Comparison of ENCODE assay signal across 1 cellular context in genomic region chr1:115647507-115647906, GRCh38.
TF ChIP-seq lines count a peak whose summit lies in the region.

No MANE protein-coding gene starts in this region.

TF ChIP-seq in K562, 482 proteins besides CTCF, POLR2A, EP300 and RAD21 (continued from another document):
- TF ChIP-seq, protein P1, sequence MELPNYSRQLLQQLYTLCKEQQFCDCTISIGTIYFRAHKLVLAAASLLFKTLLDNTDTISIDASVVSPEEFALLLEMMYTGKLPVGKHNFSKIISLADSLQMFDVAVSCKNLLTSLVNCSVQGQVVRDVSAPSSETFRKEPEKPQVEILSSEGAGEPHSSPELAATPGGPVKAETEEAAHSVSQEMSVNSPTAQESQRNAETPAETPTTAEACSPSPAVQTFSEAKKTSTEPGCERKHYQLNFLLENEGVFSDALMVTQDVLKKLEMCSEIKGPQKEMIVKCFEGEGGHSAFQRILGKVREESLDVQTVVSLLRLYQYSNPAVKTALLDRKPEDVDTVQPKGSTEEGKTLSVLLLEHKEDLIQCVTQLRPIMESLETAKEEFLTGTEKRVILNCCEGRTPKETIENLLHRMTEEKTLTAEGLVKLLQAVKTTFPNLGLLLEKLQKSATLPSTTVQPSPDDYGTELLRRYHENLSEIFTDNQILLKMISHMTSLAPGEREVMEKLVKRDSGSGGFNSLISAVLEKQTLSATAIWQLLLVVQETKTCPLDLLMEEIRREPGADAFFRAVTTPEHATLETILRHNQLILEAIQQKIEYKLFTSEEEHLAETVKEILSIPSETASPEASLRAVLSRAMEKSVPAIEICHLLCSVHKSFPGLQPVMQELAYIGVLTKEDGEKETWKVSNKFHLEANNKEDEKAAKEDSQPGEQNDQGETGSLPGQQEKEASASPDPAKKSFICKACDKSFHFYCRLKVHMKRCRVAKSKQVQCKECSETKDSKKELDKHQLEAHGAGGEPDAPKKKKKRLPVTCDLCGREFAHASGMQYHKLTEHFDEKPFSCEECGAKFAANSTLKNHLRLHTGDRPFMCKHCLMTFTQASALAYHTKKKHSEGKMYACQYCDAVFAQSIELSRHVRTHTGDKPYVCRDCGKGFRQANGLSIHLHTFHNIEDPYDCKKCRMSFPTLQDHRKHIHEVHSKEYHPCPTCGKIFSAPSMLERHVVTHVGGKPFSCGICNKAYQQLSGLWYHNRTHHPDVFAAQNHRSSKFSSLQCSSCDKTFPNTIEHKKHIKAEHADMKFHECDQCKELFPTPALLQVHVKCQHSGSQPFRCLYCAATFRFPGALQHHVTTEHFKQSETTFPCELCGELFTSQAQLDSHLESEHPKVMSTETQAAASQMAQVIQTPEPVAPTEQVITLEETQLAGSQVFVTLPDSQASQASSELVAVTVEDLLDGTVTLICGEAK (IDR thresholded peaks at IDR 0.05): no peak
- TF ChIP-seq, protein P1 (CRISPR knock-in tag; IDR thresholded peaks at IDR 0.05): no peak
- TF ChIP-seq BCOR (IDR thresholded peaks at IDR 0.05): peak; percentile 84
- no peak for TF ChIP-seq ZNF766 (CRISPR knock-in tag; conservative IDR thresholded peaks at IDR 0.05)
- TF ChIP-seq TCF7L2 (IDR thresholded peaks at IDR 0.05; ENCODE audit: low read depth, low read length): no peak
- TF ChIP-seq, protein P2, sequence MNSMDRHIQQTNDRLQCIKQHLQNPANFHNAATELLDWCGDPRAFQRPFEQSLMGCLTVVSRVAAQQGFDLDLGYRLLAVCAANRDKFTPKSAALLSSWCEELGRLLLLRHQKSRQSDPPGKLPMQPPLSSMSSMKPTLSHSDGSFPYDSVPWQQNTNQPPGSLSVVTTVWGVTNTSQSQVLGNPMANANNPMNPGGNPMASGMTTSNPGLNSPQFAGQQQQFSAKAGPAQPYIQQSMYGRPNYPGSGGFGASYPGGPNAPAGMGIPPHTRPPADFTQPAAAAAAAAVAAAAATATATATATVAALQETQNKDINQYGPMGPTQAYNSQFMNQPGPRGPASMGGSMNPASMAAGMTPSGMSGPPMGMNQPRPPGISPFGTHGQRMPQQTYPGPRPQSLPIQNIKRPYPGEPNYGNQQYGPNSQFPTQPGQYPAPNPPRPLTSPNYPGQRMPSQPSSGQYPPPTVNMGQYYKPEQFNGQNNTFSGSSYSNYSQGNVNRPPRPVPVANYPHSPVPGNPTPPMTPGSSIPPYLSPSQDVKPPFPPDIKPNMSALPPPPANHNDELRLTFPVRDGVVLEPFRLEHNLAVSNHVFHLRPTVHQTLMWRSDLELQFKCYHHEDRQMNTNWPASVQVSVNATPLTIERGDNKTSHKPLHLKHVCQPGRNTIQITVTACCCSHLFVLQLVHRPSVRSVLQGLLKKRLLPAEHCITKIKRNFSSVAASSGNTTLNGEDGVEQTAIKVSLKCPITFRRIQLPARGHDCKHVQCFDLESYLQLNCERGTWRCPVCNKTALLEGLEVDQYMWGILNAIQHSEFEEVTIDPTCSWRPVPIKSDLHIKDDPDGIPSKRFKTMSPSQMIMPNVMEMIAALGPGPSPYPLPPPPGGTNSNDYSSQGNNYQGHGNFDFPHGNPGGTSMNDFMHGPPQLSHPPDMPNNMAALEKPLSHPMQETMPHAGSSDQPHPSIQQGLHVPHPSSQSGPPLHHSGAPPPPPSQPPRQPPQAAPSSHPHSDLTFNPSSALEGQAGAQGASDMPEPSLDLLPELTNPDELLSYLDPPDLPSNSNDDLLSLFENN (IDR thresholded peaks at IDR 0.05; ENCODE audit: low read depth in 2 of 2, low read length in 2 of 2): no peak
- no peak for TF ChIP-seq CC2D1A (IDR thresholded peaks at IDR 0.05)
- no peak for TF ChIP-seq STAT5A (IDR thresholded peaks at IDR 0.05; ENCODE audit: borderline replicate concordance, low read length)
- TF ChIP-seq REST (CRISPR knock-in tag; IDR thresholded peaks at IDR 0.05; ENCODE audit: low read depth): no peak
- no peak for TF ChIP-seq ARID3B (CRISPR knock-in tag; IDR thresholded peaks at IDR 0.05; ENCODE audit: borderline replicate concordance)
- no peak for TF ChIP-seq ZNF121 (CRISPR knock-in tag; conservative IDR thresholded peaks at IDR 0.05)
- TF ChIP-seq, protein P3, sequence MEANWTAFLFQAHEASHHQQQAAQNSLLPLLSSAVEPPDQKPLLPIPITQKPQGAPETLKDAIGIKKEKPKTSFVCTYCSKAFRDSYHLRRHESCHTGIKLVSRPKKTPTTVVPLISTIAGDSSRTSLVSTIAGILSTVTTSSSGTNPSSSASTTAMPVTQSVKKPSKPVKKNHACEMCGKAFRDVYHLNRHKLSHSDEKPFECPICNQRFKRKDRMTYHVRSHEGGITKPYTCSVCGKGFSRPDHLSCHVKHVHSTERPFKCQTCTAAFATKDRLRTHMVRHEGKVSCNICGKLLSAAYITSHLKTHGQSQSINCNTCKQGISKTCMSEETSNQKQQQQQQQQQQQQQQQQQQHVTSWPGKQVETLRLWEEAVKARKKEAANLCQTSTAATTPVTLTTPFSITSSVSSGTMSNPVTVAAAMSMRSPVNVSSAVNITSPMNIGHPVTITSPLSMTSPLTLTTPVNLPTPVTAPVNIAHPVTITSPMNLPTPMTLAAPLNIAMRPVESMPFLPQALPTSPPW (CRISPR knock-in tag; IDR thresholded peaks at IDR 0.05): no peak
- TF ChIP-seq ZNF184 (CRISPR knock-in tag; IDR thresholded peaks at IDR 0.05): no peak
- no peak for TF ChIP-seq YBX1 (IDR thresholded peaks at IDR 0.05)
- TF ChIP-seq SMARCA5 (IDR thresholded peaks at IDR 0.05): peak; percentile 47; the same call in 1 of the 2 replicates
- no peak for TF ChIP-seq SMAD4 (CRISPR knock-in tag; conservative IDR thresholded peaks at IDR 0.05)
